In the genomic region with DNA sequence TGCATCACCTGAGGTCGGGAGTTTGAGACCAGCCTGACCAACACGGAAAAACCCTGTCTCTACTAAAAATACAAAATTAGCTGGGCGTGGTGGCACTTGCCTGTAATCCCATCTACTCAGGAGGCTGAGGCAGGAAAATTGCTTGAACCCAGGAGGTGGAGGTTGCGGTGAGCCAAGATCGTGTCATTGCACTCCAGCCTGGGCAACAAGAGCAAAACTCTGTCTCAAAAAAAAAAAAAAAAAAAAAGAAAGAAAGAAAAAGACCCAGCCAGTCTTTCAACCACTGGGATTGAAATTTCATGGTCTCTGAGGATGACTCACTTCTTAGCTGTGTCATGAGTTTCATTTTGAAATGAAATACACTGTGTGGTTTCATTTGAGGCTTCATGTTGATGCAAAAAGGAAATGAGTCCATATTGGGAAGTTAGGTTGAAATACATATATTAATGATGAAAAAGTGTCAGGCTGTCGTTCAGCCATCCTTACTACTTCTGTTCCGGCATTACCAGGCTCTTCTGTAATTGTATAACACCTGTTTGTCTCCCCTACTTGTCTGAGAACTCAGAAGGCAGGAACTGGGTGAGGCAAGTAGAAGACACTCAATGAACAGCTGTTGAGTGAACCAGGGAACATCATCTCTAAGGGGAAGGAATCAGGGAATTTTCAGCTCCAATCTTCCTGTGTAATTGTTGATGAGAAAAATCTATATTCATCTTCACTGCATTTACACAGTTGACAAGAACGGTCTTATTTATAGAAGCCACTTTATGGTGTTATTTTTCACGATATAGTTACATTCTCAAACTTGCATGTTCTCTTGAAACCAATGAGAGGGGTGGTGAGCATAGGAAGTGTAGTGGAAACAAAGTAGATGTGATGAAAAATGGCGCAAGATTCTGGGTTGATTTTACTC, we compare ENCODE assay signal across 8 cellular contexts.
A peak's percentile ranks its signal among the peaks of the same experiment; 100 is the strongest.
DNase-seq lines count a peak whose midpoint lies in the region; ATAC-seq and TF ChIP-seq lines count a peak whose summit lies in the region.

No MANE protein-coding gene starts in this region.

- no peak for TF ChIP-seq RAD21 in Ishikawa (IDR thresholded peaks at IDR 0.05; ENCODE audit: low read depth)

- H3K4me3 ChIP-seq in hepatocyte: no peak overlapping the region
- no peak overlapping the region for H3K4me3 ChIP-seq in prostate gland
- no peak overlapping the region for H3K4me3 ChIP-seq in BE2C (ENCODE audit: low read depth, low read length)
- no peak overlapping the region for H3K4me3 ChIP-seq in H7 (ENCODE audit: insufficient read depth, low read depth, low read length)

- H3K4me3 Mint-ChIP-seq in activated CD8-positive, alpha-beta memory T cell treated with anti-CD3 and anti-CD28 coated beads, Interleukin-2, amount 10 ng/mL, durations not matched to agents 7 days and 5 days: peak overlapping the region; percentile 23

- H3K27me3 ChIP-seq in hepatocyte: no peaks in the 10 kb centered on the region
- no peaks in the 10 kb centered on the region for H3K27me3 ChIP-seq in prostate gland (replicated peaks; ENCODE audit: insufficient read depth)
- H3K27me3 ChIP-seq in BE2C: no peaks in the 10 kb centered on the region
- no peaks in the 10 kb centered on the region for H3K27me3 ChIP-seq in H7 (ENCODE audit: control insufficient read depth, insufficient read depth, low read length)

- H3K36me3 Mint-ChIP-seq in activated CD8-positive, alpha-beta memory T cell treated with anti-CD3 and anti-CD28 coated beads, Interleukin-2, amount 10 ng/mL, durations not matched to agents 7 days and 5 days: peaks cover 15% of the 10 kb centered on the region

- no peak overlapping the region for H2AFZ ChIP-seq in hepatocyte

- H3K27ac Mint-ChIP-seq in activated CD8-positive, alpha-beta memory T cell treated with anti-CD3 and anti-CD28 coated beads, Interleukin-2, amount 10 ng/mL, durations not matched to agents 7 days and 5 days: peak overlapping the region; percentile 74

- H3K27me3 Mint-ChIP-seq in activated CD8-positive, alpha-beta memory T cell treated with anti-CD3 and anti-CD28 coated beads, Interleukin-2, amount 10 ng/mL, durations not matched to agents 7 days and 5 days: peaks cover 32% of the 10 kb centered on the region

- H3K9me2 ChIP-seq in hepatocyte (replicated peaks; ENCODE audit: insufficient read depth): no peaks in the 10 kb centered on the region

- CTCF ChIA-PET in activated CD8-positive, alpha-beta memory T cell treated with anti-CD3 and anti-CD28 coated beads, Interleukin-2, amount 10 ng/mL, durations not matched to agents 7 days and 5 days (lab: Charles Lee): interaction anchor here (0.9 to 1.5 kb wide), 6 partner anchors 11 to 288 kb away, joined by 3 to 4 read pairs (median 3); partner anchors contain the start of gene NXPE3

- 94% methylated on average over 10 of the region's 10 CpGs for WGBS in hepatocyte (ENCODE audit: low lambda C conversion rate, missing lambda C conversion rate)
- WGBS in prostate gland: 82% methylated on average over 10 of the region's 10 CpGs

- intact Hi-C loops in prostate gland (cut with DNase I): no loop called here

- H3K9me3 ChIP-seq in hepatocyte (ENCODE audit: low read depth): no peaks in the 10 kb centered on the region
- no peaks in the 10 kb centered on the region for H3K9me3 ChIP-seq in prostate gland
- no peaks in the 10 kb centered on the region for H3K9me3 ChIP-seq in BE2C

- no peaks in the 10 kb centered on the region for H3K36me3 ChIP-seq in hepatocyte (replicated peaks; ENCODE audit: insufficient read depth, low read depth)
- H3K36me3 ChIP-seq in prostate gland: no peaks in the 10 kb centered on the region
- no peaks in the 10 kb centered on the region for H3K36me3 ChIP-seq in BE2C
- no peaks in the 10 kb centered on the region for H3K36me3 ChIP-seq in H7 (replicated peaks; ENCODE audit: control insufficient read depth, insufficient read depth, low read length)

- H3K9me3 Mint-ChIP-seq in activated CD8-positive, alpha-beta memory T cell treated with anti-CD3 and anti-CD28 coated beads, Interleukin-2, amount 10 ng/mL, durations not matched to agents 7 days and 5 days (ENCODE audit: low read depth): peaks cover 2% of the 10 kb centered on the region

- TF ChIP-seq EP300 in Ishikawa (IDR thresholded peaks at IDR 0.05; ENCODE audit: borderline replicate concordance): no peak

- in situ Hi-C loops in GM13976 (cut with MboI; ENCODE audit: low sequenced_read_pairs, unreplicated experiment): no loop called here

- H3K27ac ChIP-seq in hepatocyte (peak overlapping the region; percentile 63), prostate gland (no peak overlapping the region)

- DNase-seq in GM13976 (ENCODE audit: low spot score) (peak; percentile 79), hepatocyte (ENCODE audit: low spot score) (no peak), prostate gland (ENCODE audit: low spot score) (no peak), BE2C (no peak), H7 (no peak)
- DNase-seq in activated CD8-positive, alpha-beta memory T cell treated with anti-CD3 and anti-CD28 coated beads, Interleukin-2, amount 10 ng/mL, durations not matched to agents 7 days and 5 days: peak; percentile 64

- H3K4me1 ChIP-seq in hepatocyte (ENCODE audit: insufficient read depth): peaks cover 15% of the 10 kb centered on the region
- H3K4me1 ChIP-seq in prostate gland (replicated peaks): no peaks in the 10 kb centered on the region
- 0 out of 2 replicates have a peak, but pooled peaks cover 4% of the 10 kb centered on the region for H3K4me1 ChIP-seq in BE2C

- TF ChIP-seq CTCF in GM13976 (IDR thresholded peaks at IDR 0.05; ENCODE audit: borderline replicate concordance, control extremely low read depth, extremely low read depth, insufficient read depth, missing control alignments): no peak
- TF ChIP-seq CTCF in hepatocyte (IDR thresholded peaks at IDR 0.05; ENCODE audit: poor library complexity): no peak
- no peak for TF ChIP-seq CTCF in prostate gland (IDR thresholded peaks at IDR 0.05)
- no peak for TF ChIP-seq CTCF in BE2C (IDR thresholded peaks at IDR 0.05; ENCODE audit: low read depth, low read length)

- H4K20me1 ChIP-seq in hepatocyte (ENCODE audit: insufficient read depth, poor library complexity, severe bottlenecking): no peaks in the 10 kb centered on the region

- H3K79me2 ChIP-seq in hepatocyte: no peaks in the 10 kb centered on the region

- H3K4me1 Mint-ChIP-seq in activated CD8-positive, alpha-beta memory T cell treated with anti-CD3 and anti-CD28 coated beads, Interleukin-2, amount 10 ng/mL, durations not matched to agents 7 days and 5 days: peaks cover 24% of the 10 kb centered on the region

- TF ChIP-seq POLR2A in prostate gland (IDR thresholded peaks at IDR 0.05): no peak

- peak; percentile 93 for ATAC-seq in GM21786 (IDR thresholded peaks at IDR 0.05; ENCODE audit: unreplicated experiment)
- ATAC-seq in activated CD8-positive, alpha-beta memory T cell treated with anti-CD3 and anti-CD28 coated beads, Interleukin-2, amount 10 ng/mL, durations not matched to agents 7 days and 5 days: peak; percentile 96

- H3K4me2 ChIP-seq in hepatocyte: no peak overlapping the region

TF ChIP-seq in Ishikawa, 13 proteins besides CTCF, POLR2A, EP300 and RAD21:
- TF ChIP-seq, protein P1, sequence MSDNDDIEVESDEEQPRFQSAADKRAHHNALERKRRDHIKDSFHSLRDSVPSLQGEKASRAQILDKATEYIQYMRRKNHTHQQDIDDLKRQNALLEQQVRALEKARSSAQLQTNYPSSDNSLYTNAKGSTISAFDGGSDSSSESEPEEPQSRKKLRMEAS (IDR thresholded peaks at IDR 0.05): peak; percentile 17; the same call in 1 of the 2 replicates
- TF ChIP-seq, protein P2, sequence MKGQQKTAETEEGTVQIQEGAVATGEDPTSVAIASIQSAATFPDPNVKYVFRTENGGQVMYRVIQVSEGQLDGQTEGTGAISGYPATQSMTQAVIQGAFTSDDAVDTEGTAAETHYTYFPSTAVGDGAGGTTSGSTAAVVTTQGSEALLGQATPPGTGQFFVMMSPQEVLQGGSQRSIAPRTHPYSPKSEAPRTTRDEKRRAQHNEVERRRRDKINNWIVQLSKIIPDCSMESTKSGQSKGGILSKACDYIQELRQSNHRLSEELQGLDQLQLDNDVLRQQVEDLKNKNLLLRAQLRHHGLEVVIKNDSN (IDR thresholded peaks at IDR 0.05): no peak

Comparison
In these comparisons a context has a peak if more than half of its experiments do, and no peak if none do; other contexts are left out.
1. DNase-seq: peak in GM13976 (single experiment) and activated CD8-positive, alpha-beta memory T cell treated with anti-CD3 and anti-CD28 coated beads, Interleukin-2, amount 10 ng/mL, durations not matched to agents 7 days and 5 days (single experiment); none in hepatocyte (single experiment), prostate gland (single experiment), BE2C (single experiment) and H7 (single experiment).